1 cellular context compared by ENCODE assay signal in genomic region chr10:22003111-22003963, GRCh38.
TF ChIP-seq lines count a peak whose summit lies in the region.

DNAJC1 (minus strand) TSS chr10:22003730; CDS start chr10:22003434, 296 bp downstream.

TF ChIP-seq in A549, 52 proteins besides CTCF, POLR2A, EP300 and RAD21 (continued from another document):
- no peak for TF ChIP-seq EHMT2 (IDR thresholded peaks at IDR 0.05; ENCODE audit: low read depth)
- TF ChIP-seq NFE2L2 (conservative IDR thresholded peaks at IDR 0.05; ENCODE audit: low read length): no peak
- TF ChIP-seq REST (IDR thresholded peaks at IDR 0.05): no peak
- TF ChIP-seq E2F6 (IDR thresholded peaks at IDR 0.05; ENCODE audit: borderline replicate concordance, low read depth): peak; percentile 52; the same call in 1 of the 2 replicates
- TF ChIP-seq ZC3H11A (IDR thresholded peaks at IDR 0.05): no peak
- no peak for TF ChIP-seq ELK1 (IDR thresholded peaks at IDR 0.05; ENCODE audit: low read depth, low read length)
- TF ChIP-seq JUN (IDR thresholded peaks at IDR 0.05): peak; percentile 36 to 56; a peak in 3 of 5 replicates
- no peak for TF ChIP-seq CBX8 (IDR thresholded peaks at IDR 0.05)
- TF ChIP-seq CEBPB (IDR thresholded peaks at IDR 0.05): no peak
- no peak for TF ChIP-seq ATOH8 (CRISPR knock-in tag; IDR thresholded peaks at IDR 0.05; ENCODE audit: low read depth)
- TF ChIP-seq RFX5 (IDR thresholded peaks at IDR 0.05): peak; percentile 96
- no peak for TF ChIP-seq FOSL2 (IDR thresholded peaks at IDR 0.05)
- no peak for TF ChIP-seq FOSL2 (CRISPR knock-in tag; IDR thresholded peaks at IDR 0.05)
- TF ChIP-seq CBX2 (IDR thresholded peaks at IDR 0.05; ENCODE audit: borderline replicate concordance, low read depth): no peak
- no peak for TF ChIP-seq HDAC2 (IDR thresholded peaks at IDR 0.05)
- no peak for TF ChIP-seq HOXB13 (CRISPR knock-in tag; IDR thresholded peaks at IDR 0.05; ENCODE audit: low read depth)
- TF ChIP-seq SMC3 (IDR thresholded peaks at IDR 0.05): no peak; the same call in 2 of the 3 replicates
- TF ChIP-seq MAFK (IDR thresholded peaks at IDR 0.05; ENCODE audit: partially characterized antibody): no peak
- no peak for TF ChIP-seq TP53 (CRISPR knock-in tag; IDR thresholded peaks at IDR 0.05)
- TF ChIP-seq CHD4 (IDR thresholded peaks at IDR 0.05; ENCODE audit: borderline replicate concordance): no peak
- no peak for TF ChIP-seq JUNB (IDR thresholded peaks at IDR 0.05)
- no peak for TF ChIP-seq EHF (CRISPR knock-in tag; IDR thresholded peaks at IDR 0.05)
- TF ChIP-seq HOXB5 (CRISPR knock-in tag; IDR thresholded peaks at IDR 0.05): peak; percentile 55; the same call in 1 of the 2 replicates
- TF ChIP-seq RCOR1 (IDR thresholded peaks at IDR 0.05; ENCODE audit: low read depth, low read length): no peak
